Comparison of ENCODE assay signal across 16 cellular contexts in the genomic region with DNA sequence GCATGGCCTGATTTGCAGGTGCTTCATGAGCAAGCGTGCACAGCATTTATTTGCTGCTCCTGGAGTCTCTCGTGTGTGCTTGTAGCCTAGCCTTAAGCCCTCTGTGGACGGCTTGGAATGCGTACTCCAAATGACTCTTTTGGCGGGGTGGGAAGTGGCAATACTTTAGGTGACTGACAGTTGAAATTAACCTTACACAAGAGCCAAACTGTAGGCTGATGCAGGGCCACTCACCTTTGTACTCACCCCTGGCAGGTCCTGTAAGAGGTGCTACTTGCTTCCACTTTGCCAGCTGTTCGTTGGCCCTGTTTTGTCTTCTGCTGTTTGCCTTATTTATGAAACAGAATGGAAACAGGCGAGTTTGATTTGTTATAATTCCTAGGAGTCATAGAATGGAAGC. TPM values are rescaled to one million over a fixed set of nuclear protein-coding genes. Genes with fewer than 3 reads are reported as not detected.
DNase-seq lines count a peak whose midpoint lies in the region; ATAC-seq and TF ChIP-seq lines count a peak whose summit lies in the region.
"Had no signal": no experiment of that assay in that cellular context is flagged by ENCODE, and none has a peak within 500 bp of the region (broad histone marks: within the 10 kb centered on the region; RNA-seq: fewer than 3 reads in every experiment).

No MANE protein-coding gene starts in this region.

- DNase-seq in left ventricle myocardium superior (no peak), heart left ventricle (no peak), WTC11 (ENCODE audit: low spot score) (no peak), left lung (peak in 1 of 2 donors; percentile 53), NCI-H1930 (lab: John Stamatoyannopoulos, UW) (no peak), hepatic stellate cell (ENCODE audit: low spot score) (no peak)
- DNase-seq in stimulated activated naive CD8-positive, alpha-beta T cell treated with anti-CD3 and anti-CD28 coated beads, Interleukin-15, amount 100 ng/mL, for 72 hours = no peak
- DNase-seq: activated gamma-delta T cell treated with Interleukin-2 at 50 U/mL for 16 hours; effector memory CD8-positive, alpha-beta T cell; GOT3; mammary epithelial cell; NCI-H2029; NCI-H748 treated with DMSO at 0.1 percent for 48 hours; T-cell had no signal

- H3K4me3 ChIP-seq in heart left ventricle (no peak overlapping the region), left lung (no peak overlapping the region)
- H3K4me3 ChIP-seq: breast epithelium had no signal

- H3K4me1 ChIP-seq in heart left ventricle = peaks cover 16 to 54% (median 43%) of the 10 kb centered on the region in 12 donors
- peaks cover 18 to 36% of the 10 kb centered on the region in 2 donors for H3K4me1 ChIP-seq in left lung

- 73 to 81% (median 75%) methylated on average over 7 of the region's 7 CpGs for WGBS in heart left ventricle, 4 donors

- TF ChIP-seq POLR2A in heart left ventricle (IDR thresholded peaks at IDR 0.05) = no peak

- 0 out of 2 replicates have a peak overlapping the region, but pooled peaks have one; percentile 60 for H3K27ac Mint-ChIP-seq in WTC11
- peak overlapping the region; percentile 93 to 99 for H3K27ac Mint-ChIP-seq in stimulated activated naive CD8-positive, alpha-beta T cell treated with anti-CD3 and anti-CD28 coated beads, Interleukin-15, amount 100 ng/mL, for 72 hours

- no peaks in the 10 kb centered on the region for H3K27me3 ChIP-seq in heart left ventricle
- no peaks in the 10 kb centered on the region for H3K27me3 ChIP-seq in left lung
- H3K27me3 ChIP-seq: breast epithelium had no signal

- H3K4me3 Mint-ChIP-seq in WTC11 = no peak overlapping the region
- peak overlapping the region; percentile 60 to 77 for H3K4me3 Mint-ChIP-seq in stimulated activated naive CD8-positive, alpha-beta T cell treated with anti-CD3 and anti-CD28 coated beads, Interleukin-15, amount 100 ng/mL, for 72 hours
- H3K4me3 Mint-ChIP-seq: effector memory CD8-positive, alpha-beta T cell; T-cell had no signal

- no peaks in the 10 kb centered on the region for H3K9me3 ChIP-seq in heart left ventricle
- no peaks in the 10 kb centered on the region for H3K9me3 ChIP-seq in left lung
- H3K9me3 ChIP-seq: breast epithelium had no signal

- H3K27ac ChIP-seq in heart left ventricle (no peak overlapping the region), left lung (no peak overlapping the region)
- H3K27ac ChIP-seq: breast epithelium had no signal

- POLR2A ChIA-PET in WTC11 (lab: Charles Lee) = no interaction called here

- no peaks in the 10 kb centered on the region for H3K27me3 Mint-ChIP-seq in WTC11 (ENCODE audit: low read depth)
- H3K27me3 Mint-ChIP-seq in stimulated activated naive CD8-positive, alpha-beta T cell treated with anti-CD3 and anti-CD28 coated beads, Interleukin-15, amount 100 ng/mL, for 72 hours = no peaks in the 10 kb centered on the region
- H3K27me3 Mint-ChIP-seq: effector memory CD8-positive, alpha-beta T cell; T-cell had no signal

- no peaks in the 10 kb centered on the region for H3K9me3 Mint-ChIP-seq in WTC11
- H3K9me3 Mint-ChIP-seq in stimulated activated naive CD8-positive, alpha-beta T cell treated with anti-CD3 and anti-CD28 coated beads, Interleukin-15, amount 100 ng/mL, for 72 hours = no peaks in the 10 kb centered on the region
- H3K9me3 Mint-ChIP-seq: effector memory CD8-positive, alpha-beta T cell; T-cell had no signal

- peaks cover 16% of the 10 kb centered on the region for H3K4me1 Mint-ChIP-seq in WTC11
- peaks cover 72% of the 10 kb centered on the region for H3K4me1 Mint-ChIP-seq in stimulated activated naive CD8-positive, alpha-beta T cell treated with anti-CD3 and anti-CD28 coated beads, Interleukin-15, amount 100 ng/mL, for 72 hours

- intact Hi-C loops in left ventricle myocardium superior (cut with micrococcal nuclease) (no loop called here), heart left ventricle (cut with DNase I) (loop anchor here in 1 of 10 donors (5.0 kb wide), 1 partner anchor 104 kb away; the partner anchor contains the start of genes NSUN2 and SRD5A1), left lung (cut with DNase I) (no loop called here)

- H3K36me3 ChIP-seq in heart left ventricle = peaks cover 0 to 42% (median 37%) of the 10 kb centered on the region in 9 donors
- H3K36me3 ChIP-seq in left lung = peaks cover 0 to 35% of the 10 kb centered on the region in 2 donors
- H3K36me3 ChIP-seq: breast epithelium had no signal

- CTCF ChIA-PET in WTC11 (lab: Charles Lee) = interaction anchor here (0.6 kb wide), 1 partner anchor 85 kb away, joined by 4 read pairs; no protein-coding TSS in a partner anchor

- ATAC-seq in left ventricle myocardium superior (peak; percentile 13), heart left ventricle (no peak), WTC11 (no peak), left lung (peak; percentile 93), GM19023 (IDR thresholded peaks at IDR 0.05; ENCODE audit: unreplicated experiment) (no peak)
- no peak for ATAC-seq in stimulated activated naive CD8-positive, alpha-beta T cell treated with anti-CD3 and anti-CD28 coated beads, Interleukin-15, amount 100 ng/mL, for 72 hours
- ATAC-seq: T-cell had no signal

- peaks cover 29% of the 10 kb centered on the region for H3K36me3 Mint-ChIP-seq in WTC11

- TF ChIP-seq CTCF in heart left ventricle (IDR thresholded peaks at IDR 0.05) (no peak), WTC11 (IDR thresholded peaks at IDR 0.05) (no peak), left lung (IDR thresholded peaks at IDR 0.05) (no peak)

TF ChIP-seq in WTC11, 78 proteins besides CTCF, POLR2A, EP300 and RAD21:
- TF ChIP-seq NFATC4 (CRISPR knock-in tag; IDR thresholded peaks at IDR 0.05) (no peak), ETV6 (CRISPR knock-in tag; IDR thresholded peaks at IDR 0.05) (no peak), MAX (CRISPR knock-in tag; IDR thresholded peaks at IDR 0.05) (no peak), TEAD1 (CRISPR knock-in tag; IDR thresholded peaks at IDR 0.05) (no peak), RORB (CRISPR knock-in tag; IDR thresholded peaks at IDR 0.05) (no peak)
- TF ChIP-seq, protein P1, sequence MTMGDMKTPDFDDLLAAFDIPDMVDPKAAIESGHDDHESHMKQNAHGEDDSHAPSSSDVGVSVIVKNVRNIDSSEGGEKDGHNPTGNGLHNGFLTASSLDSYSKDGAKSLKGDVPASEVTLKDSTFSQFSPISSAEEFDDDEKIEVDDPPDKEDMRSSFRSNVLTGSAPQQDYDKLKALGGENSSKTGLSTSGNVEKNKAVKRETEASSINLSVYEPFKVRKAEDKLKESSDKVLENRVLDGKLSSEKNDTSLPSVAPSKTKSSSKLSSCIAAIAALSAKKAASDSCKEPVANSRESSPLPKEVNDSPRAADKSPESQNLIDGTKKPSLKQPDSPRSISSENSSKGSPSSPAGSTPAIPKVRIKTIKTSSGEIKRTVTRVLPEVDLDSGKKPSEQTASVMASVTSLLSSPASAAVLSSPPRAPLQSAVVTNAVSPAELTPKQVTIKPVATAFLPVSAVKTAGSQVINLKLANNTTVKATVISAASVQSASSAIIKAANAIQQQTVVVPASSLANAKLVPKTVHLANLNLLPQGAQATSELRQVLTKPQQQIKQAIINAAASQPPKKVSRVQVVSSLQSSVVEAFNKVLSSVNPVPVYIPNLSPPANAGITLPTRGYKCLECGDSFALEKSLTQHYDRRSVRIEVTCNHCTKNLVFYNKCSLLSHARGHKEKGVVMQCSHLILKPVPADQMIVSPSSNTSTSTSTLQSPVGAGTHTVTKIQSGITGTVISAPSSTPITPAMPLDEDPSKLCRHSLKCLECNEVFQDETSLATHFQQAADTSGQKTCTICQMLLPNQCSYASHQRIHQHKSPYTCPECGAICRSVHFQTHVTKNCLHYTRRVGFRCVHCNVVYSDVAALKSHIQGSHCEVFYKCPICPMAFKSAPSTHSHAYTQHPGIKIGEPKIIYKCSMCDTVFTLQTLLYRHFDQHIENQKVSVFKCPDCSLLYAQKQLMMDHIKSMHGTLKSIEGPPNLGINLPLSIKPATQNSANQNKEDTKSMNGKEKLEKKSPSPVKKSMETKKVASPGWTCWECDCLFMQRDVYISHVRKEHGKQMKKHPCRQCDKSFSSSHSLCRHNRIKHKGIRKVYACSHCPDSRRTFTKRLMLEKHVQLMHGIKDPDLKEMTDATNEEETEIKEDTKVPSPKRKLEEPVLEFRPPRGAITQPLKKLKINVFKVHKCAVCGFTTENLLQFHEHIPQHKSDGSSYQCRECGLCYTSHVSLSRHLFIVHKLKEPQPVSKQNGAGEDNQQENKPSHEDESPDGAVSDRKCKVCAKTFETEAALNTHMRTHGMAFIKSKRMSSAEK (CRISPR knock-in tag; IDR thresholded peaks at IDR 0.05; ENCODE audit: borderline replicate concordance) = no peak

RNA-seq across cellular contexts. Expression of gene TENT4A, which starts 22.9 kb away (rescaled TPM):
- total RNA-seq in left ventricle myocardium superior (10.7 TPM), heart left ventricle (10 to 100 TPM in 6 of 9 donors, 1 to 10 TPM in 3; 7.0 to 20.3 (median 11.3) TPM), WTC11 (2021) (28.7 to 29.4 TPM (median 29.2 TPM) in 3 replicates), left lung (10 to 100 TPM; 17.1 to 23.3 TPM)
- polyA plus RNA-seq in heart left ventricle = 1 to 10 TPM; 4.3 to 8.7 TPM

Comparison
In these comparisons a context has a peak if more than half of its experiments do, and no peak if none do; other contexts are left out.
1. ATAC-seq: peak in left ventricle myocardium superior (single experiment) and left lung (single experiment); none in heart left ventricle (0 of 4), WTC11 (single experiment), stimulated activated naive CD8-positive, alpha-beta T cell treated with anti-CD3 and anti-CD28 coated beads, Interleukin-15, amount 100 ng/mL, for 72 hours (single experiment) and GM19023 (single experiment).